In the genomic region with DNA sequence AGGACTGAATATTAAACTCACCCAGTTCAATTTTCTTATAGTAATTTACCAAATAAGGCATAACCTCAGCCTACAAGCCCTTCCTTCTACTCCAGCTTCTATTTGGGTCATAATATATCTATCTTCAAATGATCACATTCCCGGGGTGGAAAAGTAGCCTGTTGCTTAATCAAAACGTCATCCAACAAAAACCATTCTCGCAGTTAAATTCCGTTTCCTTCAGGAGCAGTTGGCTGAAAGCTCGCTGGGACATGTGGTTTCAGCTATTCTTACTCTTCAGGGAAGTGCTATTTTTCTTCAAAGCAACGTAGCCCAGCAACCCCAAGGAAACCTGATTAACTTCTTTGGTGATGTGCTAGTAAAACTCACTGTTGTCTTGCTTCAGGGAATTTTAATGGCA, we compare ENCODE assay signal across 15 cellular contexts. TPM values are rescaled to one million over a fixed set of nuclear protein-coding genes. Genes with fewer than 3 reads are reported as not detected.
DNase-seq lines count a peak whose midpoint lies in the region; ATAC-seq and TF ChIP-seq lines count a peak whose summit lies in the region.
"Had no signal": no experiment of that assay in that cellular context is flagged by ENCODE, and none has a peak within 500 bp of the region (broad histone marks: within the 10 kb centered on the region; RNA-seq: fewer than 3 reads in every experiment).

No MANE protein-coding gene starts in this region.

- peaks cover 32% of the 10 kb centered on the region for H3K36me3 Mint-ChIP-seq in nephron progenitor cell (ENCODE audit: low read depth)
- H3K36me3 Mint-ChIP-seq: natural killer cell had no signal

- H3K4me3 ChIP-seq in astrocyte of the spinal cord (ENCODE audit: low read depth, low read length), result no peak overlapping the region
- no peak overlapping the region for H3K4me3 ChIP-seq in heart left ventricle
- no peak overlapping the region for H3K4me3 ChIP-seq in skeletal muscle cell (ENCODE audit: low read depth, low read length)
- H3K4me3 ChIP-seq: Peyer's patch had no signal

- H3K9me3 ChIP-seq in heart left ventricle, result no peaks in the 10 kb centered on the region
- H3K9me3 ChIP-seq: Peyer's patch had no signal

- peak overlapping the region in 7 of 12 donors; percentile 3 to 48 (median 17) for H3K27ac ChIP-seq in heart left ventricle
- H3K27ac ChIP-seq: Peyer's patch had no signal

- TF ChIP-seq CTCF in astrocyte of the spinal cord (IDR thresholded peaks at IDR 0.05; ENCODE audit: low read depth, low read length) (no peak), heart left ventricle (IDR thresholded peaks at IDR 0.05) (no peak), nephron progenitor cell (IDR thresholded peaks at IDR 0.05) (no peak)

- no peak overlapping the region for H3K4me3 Mint-ChIP-seq in nephron progenitor cell
- H3K4me3 Mint-ChIP-seq: natural killer cell had no signal

- DNase-seq in EL (peak; percentile 85), astrocyte of the spinal cord (ENCODE audit: low read depth, low spot score) (peak; percentile 88), heart left ventricle (peak in 1 of 5 donors; percentile 30), skeletal muscle cell (ENCODE audit: low read depth) (peak; percentile 75), nephron progenitor cell (no peak), NAMALWA (ENCODE audit: low spot score) (no peak)
- DNase-seq: COR-L47; MV-4-11; natural killer cell; NCI-H446 treated with DMSO at 0.1 percent for 48 hours; Peyer's patch; stimulated activated CD4-positive, alpha-beta T cell treated with anti-CD3 and anti-CD28 coated beads, Interleukin-15, amount 100 ng/mL, for 24 hours; stimulated activated CD8-positive, alpha-beta memory T cell treated with anti-CD3 and anti-CD28 coated beads, Interleukin-4, amount 100 ng/mL, for 48 hours had no signal

- intact Hi-C loops in heart left ventricle (cut with DNase I), result no loop called here

- H3K36me3 ChIP-seq in heart left ventricle, result no peaks in the 10 kb centered on the region
- H3K36me3 ChIP-seq: Peyer's patch had no signal

- H3K4me1 ChIP-seq in heart left ventricle, result peaks cover 0 to 38% (median 9%) of the 10 kb centered on the region in 12 donors
- H3K4me1 ChIP-seq: Peyer's patch had no signal

- TF ChIP-seq POLR2A in heart left ventricle (IDR thresholded peaks at IDR 0.05), result no peak

- H3K27ac Mint-ChIP-seq in nephron progenitor cell, result no peak overlapping the region
- H3K27ac Mint-ChIP-seq: natural killer cell had no signal

- ATAC-seq in heart left ventricle (peak in 3 of 4 donors; percentile 54 to 74 (median 66)), GM18858 (IDR thresholded peaks at IDR 0.05; ENCODE audit: unreplicated experiment) (no peak), GM18909 (IDR thresholded peaks at IDR 0.05; ENCODE audit: poor library complexity, unreplicated experiment) (no peak)
- ATAC-seq: natural killer cell had no signal

- H3K27me3 Mint-ChIP-seq in nephron progenitor cell (ENCODE audit: low read depth, poor library complexity), result peaks cover 4% of the 10 kb centered on the region

- 24 to 52% (median 29%) methylated on average over 6 of the region's 6 CpGs for WGBS in heart left ventricle, 4 donors

- H3K27me3 ChIP-seq in heart left ventricle, result no peaks in the 10 kb centered on the region
- H3K27me3 ChIP-seq: Peyer's patch had no signal

- peaks cover 3% of the 10 kb centered on the region for H3K9me3 Mint-ChIP-seq in nephron progenitor cell

- in situ Hi-C loops in astrocyte of the spinal cord (cut with HindIII; ENCODE audit: low sequenced_read_pairs), result no loop called here

- peaks cover 14% of the 10 kb centered on the region for H3K4me1 Mint-ChIP-seq in nephron progenitor cell
- H3K4me1 Mint-ChIP-seq: natural killer cell had no signal

RNA-seq across cellular contexts. Expression of gene MAGI1, which starts 59.6 kb away (rescaled TPM):
- total RNA-seq in heart left ventricle, result 10 to 100 TPM; 27.1 to 52.1 (median 35.9) TPM
- 10 to 100 TPM; 18.5 to 19.5 TPM for polyA plus RNA-seq in heart left ventricle
- total RNA-seq: natural killer cell had no signal

Comparison
In these comparisons a context has a peak if more than half of its experiments do, and no peak if none do; other contexts are left out.
1. DNase-seq: peak in EL (single experiment), astrocyte of the spinal cord (single experiment) and skeletal muscle cell (single experiment); none in nephron progenitor cell (single experiment) and NAMALWA (single experiment).
2. ATAC-seq: peak in heart left ventricle (3 of 4); none in GM18858 (single experiment) and GM18909 (single experiment).